25 cellular contexts compared by ENCODE assay signal in genomic region chr4:98890698-98891097, GRCh38. TPM values are rescaled to one million over a fixed set of nuclear protein-coding genes. Genes with fewer than 3 reads are reported as not detected.
DNase-seq lines count a peak whose midpoint lies in the region; ATAC-seq and TF ChIP-seq lines count a peak whose summit lies in the region.
"Had no signal": no experiment of that assay in that cellular context is flagged by ENCODE, and none has a peak within 500 bp of the region (broad histone marks: within the 10 kb centered on the region; RNA-seq: fewer than 3 reads in every experiment).

No MANE protein-coding gene starts in this region.

- H3K36me3 Mint-ChIP-seq in progenitor cell of endocrine pancreas (ENCODE audit: insufficient read depth), result peaks cover 48% of the 10 kb centered on the region

- H3K9me3 Mint-ChIP-seq in progenitor cell of endocrine pancreas (ENCODE audit: low read depth), result no peaks in the 10 kb centered on the region
- H3K9me3 Mint-ChIP-seq: IgD-negative memory B cell; stimulated activated memory B cell treated with anti-CD40 and anti-IgM and Interleukin-4, amounts not matched to agents 10 μg/mL and 1 μg/mL and 100 μg/mL, for 72 hours; T-cell had no signal

- H3K27me3 Mint-ChIP-seq in progenitor cell of endocrine pancreas, result no peaks in the 10 kb centered on the region
- H3K27me3 Mint-ChIP-seq: IgD-negative memory B cell; stimulated activated memory B cell treated with anti-CD40 and anti-IgM and Interleukin-4, amounts not matched to agents 10 μg/mL and 1 μg/mL and 100 μg/mL, for 72 hours; T-cell had no signal

- no peak overlapping the region for H3K4me3 ChIP-seq in epithelial cell of esophagus (ENCODE audit: low read length)
- H3K4me3 ChIP-seq: esophagus muscularis mucosa, GM12878, left lung, prostate gland, sigmoid colon, SJCRH30, upper lobe of right lung had no signal

- no peak for ATAC-seq in HG03139 (IDR thresholded peaks at IDR 0.05; ENCODE audit: unreplicated experiment)
- ATAC-seq in GM18868 (IDR thresholded peaks at IDR 0.05; ENCODE audit: unreplicated experiment), result no peak
- ATAC-seq: GM12878; left lung; Panc1; stimulated activated memory B cell treated with anti-CD40 and anti-IgM and Interleukin-4, amounts not matched to agents 10 μg/mL and 1 μg/mL and 100 μg/mL, for 72 hours; T-cell; upper lobe of right lung had no signal

- TF ChIP-seq CTCF in epithelial cell of esophagus (IDR thresholded peaks at IDR 0.05; ENCODE audit: insufficient read depth, low read depth, low read length, missing control alignments) (no peak), progenitor cell of endocrine pancreas (IDR thresholded peaks at IDR 0.05; ENCODE audit: unreplicated experiment) (no peak)

- H3K4me3 Mint-ChIP-seq in progenitor cell of endocrine pancreas (ENCODE audit: low read depth), result no peak overlapping the region
- H3K4me3 Mint-ChIP-seq: IgD-negative memory B cell; stimulated activated memory B cell treated with anti-CD40 and anti-IgM and Interleukin-4, amounts not matched to agents 10 μg/mL and 1 μg/mL and 100 μg/mL, for 72 hours; T-cell had no signal

- DNase-seq in NCI-H226, result peak; percentile 13
- peak; percentile 39 for DNase-seq in amniotic epithelial cell (ENCODE audit: low read depth)
- peak; percentile 50 for DNase-seq in epithelial cell of esophagus (ENCODE audit: low read depth)
- no peak for DNase-seq in progenitor cell of endocrine pancreas (ENCODE audit: low spot score, unreplicated experiment)
- no peak for DNase-seq in NCI-H187 treated with DMSO at 0.1 percent for 48 hours (lab: John Stamatoyannopoulos, UW)
- DNase-seq: activated effector memory CD4-positive, alpha-beta T cell treated with anti-CD3 and anti-CD28 coated beads, Interleukin-2, amount 50 U/mL, for 16 hours; effector CD4-positive, alpha-beta T cell; hypothalamus; left lung; NCI-H1092 treated with DMSO at 0.1 percent for 48 hours; NCI-H187; NCI-H69; sigmoid colon; SJCRH30; stimulated activated CD4-positive, alpha-beta T cell treated with anti-CD3 and anti-CD28 coated beads, Interleukin-4, amount 100 ng/mL, for 4 hours; T-cell; upper lobe of right lung had no signal

- peaks cover 3% of the 10 kb centered on the region for H3K4me1 Mint-ChIP-seq in progenitor cell of endocrine pancreas (ENCODE audit: low read depth)

- H3K27ac Mint-ChIP-seq in progenitor cell of endocrine pancreas, result peak overlapping the region; percentile 6
- H3K27ac Mint-ChIP-seq: stimulated activated memory B cell treated with anti-CD40 and anti-IgM and Interleukin-4, amounts not matched to agents 10 μg/mL and 1 μg/mL and 100 μg/mL, for 72 hours; T-cell had no signal

RNA-seq across cellular contexts. Expression of gene EIF4E, which starts 38.2 kb away (rescaled TPM):
- 97.7 and 112 TPM in 2 replicates for total RNA-seq in progenitor cell of endocrine pancreas

Comparison
In these comparisons a context has a peak if more than half of its experiments do, and no peak if none do; other contexts are left out.
1. DNase-seq: peak in NCI-H226 (single experiment), amniotic epithelial cell (single experiment) and epithelial cell of esophagus (single experiment); none in progenitor cell of endocrine pancreas (single experiment) and NCI-H187 treated with DMSO at 0.1 percent for 48 hours (single experiment).